16 cellular contexts compared by ENCODE assay signal in the genomic region with DNA sequence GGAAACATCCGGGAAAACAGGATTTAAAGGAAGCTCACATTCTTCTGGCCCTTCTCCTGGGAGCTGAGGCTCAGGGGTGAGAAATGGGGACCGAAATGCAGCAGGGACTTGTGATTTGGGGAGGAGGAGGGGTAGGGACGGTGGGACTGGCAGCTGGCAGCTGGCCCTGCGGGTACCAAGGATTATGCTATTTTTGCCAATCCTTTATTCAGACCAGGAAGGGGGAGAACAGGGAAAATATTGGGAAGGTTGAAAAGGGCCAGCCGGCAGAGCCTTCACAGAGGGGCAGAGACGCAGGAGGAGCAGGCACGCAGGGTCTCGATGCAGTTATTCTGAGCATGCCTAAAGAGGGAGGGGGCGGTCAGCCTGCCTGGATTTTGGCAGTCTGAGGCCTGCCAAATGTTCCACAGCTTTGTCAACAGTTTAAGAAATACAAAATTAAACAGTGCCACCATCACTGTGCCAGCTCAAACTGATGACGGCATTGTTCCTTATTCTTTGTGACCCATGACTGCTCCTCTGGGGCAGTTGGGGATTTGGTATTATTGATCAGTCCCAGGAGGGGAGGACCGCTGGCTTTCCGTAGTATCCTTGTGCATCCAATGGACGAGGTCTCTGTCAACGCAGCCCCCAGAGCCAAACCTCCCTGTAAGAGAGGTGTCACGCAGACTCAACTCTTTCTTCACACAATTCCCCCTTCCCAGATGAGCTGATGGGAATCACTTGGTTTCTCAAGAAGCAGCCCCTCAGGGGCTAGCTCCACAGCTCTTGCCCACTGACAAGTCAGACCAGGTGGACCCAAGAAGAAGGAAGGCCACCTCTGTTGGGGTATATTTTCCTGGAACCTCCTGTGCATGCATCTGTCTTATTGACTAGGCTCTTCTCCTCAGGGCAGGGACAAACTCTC.
DNase-seq lines count a peak whose midpoint lies in the region; ATAC-seq, FAIRE-seq and TF ChIP-seq lines count a peak whose summit lies in the region.
"Had no signal": no experiment of that assay in that cellular context is flagged by ENCODE, and none has a peak within 500 bp of the region (broad histone marks: within the 10 kb centered on the region; RNA-seq: fewer than 3 reads in every experiment).

No MANE protein-coding gene starts in this region.

- H3K4me1 ChIP-seq in H9 (ENCODE audit: insufficient read depth, low read length) (no peaks in the 10 kb centered on the region), Karpas-422 (ENCODE audit: low read length) (no peaks in the 10 kb centered on the region), mammary epithelial cell (ENCODE audit: insufficient read depth, low read length) (peaks cover 6% of the 10 kb centered on the region), hepatocyte (ENCODE audit: insufficient read depth) (peaks cover 5% of the 10 kb centered on the region)

- H3K4me3 ChIP-seq in bronchial epithelial cell (ENCODE audit: low read depth, low read length) (no peak overlapping the region), Karpas-422 (ENCODE audit: low read length) (no peak overlapping the region), mammary epithelial cell (replicated peaks in 1 of 3; ENCODE audit: insufficient read depth in 1 of 3, low read depth in 2 of 3, low read length in 3 of 3) (no peak overlapping the region), hepatocyte (no peak overlapping the region)

- WGBS in H9 (ENCODE audit: extremely low coverage, insufficient read length, low lambda C conversion rate) = no CpG with 5 or more reads among the region's 15 CpGs
- 82% methylated on average over 11 of the region's 15 CpGs for WGBS in mammary epithelial cell (ENCODE audit: low coverage, missing lambda C conversion rate)
- WGBS in hepatocyte (ENCODE audit: low lambda C conversion rate, missing lambda C conversion rate) = 81% methylated on average over 15 of the region's 15 CpGs

- H2AK5ac ChIP-seq in H9 (ENCODE audit: insufficient read length, low read length) = no peak overlapping the region

- H2BK12ac ChIP-seq in H9 (ENCODE audit: insufficient read length, low read depth, low read length) = no peak overlapping the region

- CTCF ChIA-PET in mammary epithelial cell (lab: Charles Lee; ENCODE audit: low non-redundant PET) = no interaction called here

- H3K23ac ChIP-seq in H9 (ENCODE audit: insufficient read length, low read depth, low read length) = no peak overlapping the region

- H3K27me3 Mint-ChIP-seq in H9 (ENCODE audit: low read depth) (peaks cover 2% of the 10 kb centered on the region), nephron (ENCODE audit: low read depth) (no peaks in the 10 kb centered on the region), progenitor cell of endocrine pancreas (peaks cover 24% of the 10 kb centered on the region)
- H3K27me3 Mint-ChIP-seq: IgD-negative memory B cell had no signal

- H2AFZ ChIP-seq in H9 (ENCODE audit: low read length) (no peak overlapping the region), Karpas-422 (ENCODE audit: low read length) (no peak overlapping the region), mammary epithelial cell (ENCODE audit: low read depth, low read length) (no peak overlapping the region), hepatocyte (no peak overlapping the region)

- peak; percentile 12 for DNase-seq in H9
- DNase-seq in bronchial epithelial cell (ENCODE audit: low read depth) = no peak
- DNase-seq in progenitor cell of endocrine pancreas (ENCODE audit: low spot score, unreplicated experiment) = no peak
- DNase-seq in Karpas-422 = no peak
- DNase-seq in mammary epithelial cell = no peak
- DNase-seq in hepatocyte (ENCODE audit: low spot score) = no peak
- DNase-seq: NCI-H1105 treated with DMSO at 0.1 percent for 48 hours, NCI-H1694 treated with DMSO at 0.1 percent for 48 hours, NCI-H2107, PC-3 had no signal

- intact Hi-C loops in mammary epithelial cell (cut with micrococcal nuclease) = no loop called here

- H3K27ac Mint-ChIP-seq in H9 (peak overlapping the region in 1 of 3 experiments; percentile 46; a peak in 2 of 7 replicates), nephron (peak overlapping the region; percentile 43 to 95 (median 93)), progenitor cell of endocrine pancreas (peak overlapping the region; percentile 12)
- H3K27ac Mint-ChIP-seq: CD14-positive monocyte, IgD-negative memory B cell had no signal

- no peaks in the 10 kb centered on the region for H3K27me3 ChIP-seq in H9 (ENCODE audit: insufficient read depth, low read length)
- peaks cover 9% of the 10 kb centered on the region for H3K27me3 ChIP-seq in bronchial epithelial cell (ENCODE audit: control insufficient read depth, insufficient read depth, low read length)
- H3K27me3 ChIP-seq in Karpas-422 (ENCODE audit: low read length) = no peaks in the 10 kb centered on the region
- H3K27me3 ChIP-seq in mammary epithelial cell (ENCODE audit: insufficient read depth, low read length) = no peaks in the 10 kb centered on the region
- no peaks in the 10 kb centered on the region for H3K27me3 ChIP-seq in hepatocyte

- TF ChIP-seq CTCF in H9 (conservative IDR thresholded peaks at IDR 0.05) (no peak), bronchial epithelial cell (IDR thresholded peaks at IDR 0.05; ENCODE audit: insufficient read depth, low read length, severe bottlenecking) (no peak), nephron (IDR thresholded peaks at IDR 0.05; ENCODE audit: unreplicated experiment in 3 of 3) (no peak), progenitor cell of endocrine pancreas (IDR thresholded peaks at IDR 0.05; ENCODE audit: unreplicated experiment) (no peak), mammary epithelial cell (conservative IDR thresholded peaks at IDR 0.05 in 1 of 2, IDR thresholded peaks at IDR 0.05 in 1 of 2; ENCODE audit: extremely low read depth in 1 of 2, insufficient read depth in 1 of 2, low read depth in 1 of 2, low read length in 2 of 2) (no peak), hepatocyte (IDR thresholded peaks at IDR 0.05; ENCODE audit: poor library complexity) (no peak)

- H3K36me3 ChIP-seq in bronchial epithelial cell (ENCODE audit: control insufficient read depth, insufficient read depth, low read length) (no peaks in the 10 kb centered on the region), Karpas-422 (ENCODE audit: insufficient read depth, low read length) (no peaks in the 10 kb centered on the region), mammary epithelial cell (ENCODE audit: insufficient read depth, low read length) (no peaks in the 10 kb centered on the region), hepatocyte (replicated peaks; ENCODE audit: insufficient read depth, low read depth) (no peaks in the 10 kb centered on the region)

- H3T11ph ChIP-seq in H9 (ENCODE audit: low read length) = no peak overlapping the region

- BruUV-seq in mammary epithelial cell (replicated peaks; lab: Mats Ljungman, UMichigan) = no TSS peak

- H3K9me3 ChIP-seq in H9 (ENCODE audit: control insufficient read depth, low read depth, low read length) = no peaks in the 10 kb centered on the region
- no peaks in the 10 kb centered on the region for H3K9me3 ChIP-seq in Karpas-422 (ENCODE audit: low read length)
- H3K9me3 ChIP-seq in mammary epithelial cell (replicated peaks; ENCODE audit: insufficient read depth, low read length) = no peaks in the 10 kb centered on the region
- H3K9me3 ChIP-seq in hepatocyte (ENCODE audit: low read depth) = no peaks in the 10 kb centered on the region

- no peak overlapping the region for H3K4ac ChIP-seq in H9 (ENCODE audit: low read depth, low read length)

- no peak for ATAC-seq in GM21576 (IDR thresholded peaks at IDR 0.05; ENCODE audit: unreplicated experiment)
- ATAC-seq: PC-3 had no signal

- no peaks in the 10 kb centered on the region for H3K79me1 ChIP-seq in H9 (ENCODE audit: insufficient read depth, low read depth, low read length, poor library complexity, severe bottlenecking)

- H3K9ac ChIP-seq in H9 (ENCODE audit: extremely low read depth, insufficient read length, low read length) = no peak overlapping the region
- H3K9ac ChIP-seq in Karpas-422 (ENCODE audit: low read length) = no peak overlapping the region
- H3K9ac ChIP-seq in mammary epithelial cell (ENCODE audit: insufficient read depth, low read length) = no peak overlapping the region

- H2BK15ac ChIP-seq in H9 (ENCODE audit: low read depth, low read length) = no peak overlapping the region

- dilution Hi-C loops in mammary epithelial cell (cut with HindIII; ENCODE audit: low sequenced_read_pairs) = no loop called here

- H3K27ac ChIP-seq in H9 (ENCODE audit: insufficient read length, low read depth, low read length) (no peak overlapping the region), Karpas-422 (ENCODE audit: low read length) (no peak overlapping the region), mammary epithelial cell (ENCODE audit: insufficient read depth, low read depth, low read length) (no peak overlapping the region), hepatocyte (no peak overlapping the region)
- H3K27ac ChIP-seq: RWPE1 had no signal

- H3K9me2 ChIP-seq in Karpas-422 (replicated peaks; ENCODE audit: insufficient read depth, low read length) = no peaks in the 10 kb centered on the region
- H3K9me2 ChIP-seq in hepatocyte (replicated peaks; ENCODE audit: insufficient read depth) = no peaks in the 10 kb centered on the region

- H3K36me3 Mint-ChIP-seq in H9 (ENCODE audit: insufficient read depth in 1 of 3, low read depth in 3 of 3) = peaks cover 0 to 2% (median 0%) of the 10 kb centered on the region in 3 experiments; a peak in 2 of 7 replicates
- H3K36me3 Mint-ChIP-seq in nephron (ENCODE audit: low read depth) = no peaks in the 10 kb centered on the region
- no peaks in the 10 kb centered on the region for H3K36me3 Mint-ChIP-seq in progenitor cell of endocrine pancreas (ENCODE audit: insufficient read depth)
- H3K36me3 Mint-ChIP-seq: CD14-positive monocyte, IgD-negative memory B cell had no signal

- no peaks in the 10 kb centered on the region for H3K23me2 ChIP-seq in H9 (ENCODE audit: insufficient read length, low read depth, low read length, poor library complexity, severe bottlenecking)

- H4K8ac ChIP-seq in H9 (replicated peaks; ENCODE audit: insufficient read length, low read depth, low read length) = no peak overlapping the region

- H3K4me2 ChIP-seq in H9 (ENCODE audit: insufficient read depth, insufficient read length, low read length) (no peak overlapping the region), Karpas-422 (ENCODE audit: low read depth, low read length, poor library complexity, severe bottlenecking) (no peak overlapping the region), mammary epithelial cell (ENCODE audit: insufficient read depth, low read depth, low read length) (no peak overlapping the region), hepatocyte (no peak overlapping the region)

- H2BK120ac ChIP-seq in H9 (ENCODE audit: low read depth, low read length, poor library complexity, severe bottlenecking) = no peak overlapping the region

- no peak overlapping the region for H4K5ac ChIP-seq in H9 (ENCODE audit: insufficient read length, low read depth, low read length)

- no peak overlapping the region for H2BK20ac ChIP-seq in H9 (ENCODE audit: low read depth, low read length, poor library complexity, severe bottlenecking)

- H4K20me1 ChIP-seq in H9 (ENCODE audit: control insufficient read depth, insufficient read depth, insufficient read length) (no peaks in the 10 kb centered on the region), Karpas-422 (ENCODE audit: insufficient read depth, low read depth, low read length) (no peaks in the 10 kb centered on the region), mammary epithelial cell (ENCODE audit: insufficient read depth, low read length) (no peaks in the 10 kb centered on the region), hepatocyte (ENCODE audit: insufficient read depth, poor library complexity, severe bottlenecking) (no peaks in the 10 kb centered on the region)

- H4K91ac ChIP-seq in H9 (ENCODE audit: insufficient read length, low read depth, low read length) = no peak overlapping the region

- no peak overlapping the region for H3K14ac ChIP-seq in H9 (ENCODE audit: insufficient read depth, low read length)

- H3K9me3 Mint-ChIP-seq in H9 (peaks cover 0 to 2% of the 10 kb centered on the region in 2 experiments; a peak in 2 of 5 replicates), nephron (no peaks in the 10 kb centered on the region), progenitor cell of endocrine pancreas (ENCODE audit: low read depth) (peaks cover 3% of the 10 kb centered on the region)

- peak; percentile 82 for FAIRE-seq in bronchial epithelial cell (lab: Jason Lieb, UNC)
- FAIRE-seq: H54 had no signal

- no peak overlapping the region for H3K18ac ChIP-seq in H9 (ENCODE audit: insufficient read length, low read depth, low read length)

- H3K56ac ChIP-seq in H9 (ENCODE audit: insufficient read length, low read depth, low read length) = no peak overlapping the region

- no peak overlapping the region for H2BK5ac ChIP-seq in H9 (ENCODE audit: insufficient read length, low read length)

- H3K4me1 Mint-ChIP-seq in H9 (peaks cover 0 to 11% of the 10 kb centered on the region in 2 experiments; a peak in 2 of 4 replicates), nephron (peaks cover 70% of the 10 kb centered on the region), progenitor cell of endocrine pancreas (ENCODE audit: low read depth) (peaks cover 2% of the 10 kb centered on the region)
- H3K4me1 Mint-ChIP-seq: IgD-negative memory B cell had no signal

- H3K4me3 Mint-ChIP-seq in H9 (no peak overlapping the region), nephron (no peak overlapping the region), progenitor cell of endocrine pancreas (ENCODE audit: low read depth) (no peak overlapping the region)
- H3K4me3 Mint-ChIP-seq: CD14-positive monocyte, IgD-negative memory B cell had no signal

- in situ Hi-C loops in mammary epithelial cell (cut with MboI; ENCODE audit: low sequenced_read_pairs in 2 of 2) = no loop called here

- H3K79me2 ChIP-seq in H9 (ENCODE audit: insufficient read depth, low read length) (no peaks in the 10 kb centered on the region), Karpas-422 (ENCODE audit: low read length) (no peaks in the 10 kb centered on the region), mammary epithelial cell (ENCODE audit: insufficient read depth, low read length) (no peaks in the 10 kb centered on the region), hepatocyte (no peaks in the 10 kb centered on the region)
